In the genomic region with DNA sequence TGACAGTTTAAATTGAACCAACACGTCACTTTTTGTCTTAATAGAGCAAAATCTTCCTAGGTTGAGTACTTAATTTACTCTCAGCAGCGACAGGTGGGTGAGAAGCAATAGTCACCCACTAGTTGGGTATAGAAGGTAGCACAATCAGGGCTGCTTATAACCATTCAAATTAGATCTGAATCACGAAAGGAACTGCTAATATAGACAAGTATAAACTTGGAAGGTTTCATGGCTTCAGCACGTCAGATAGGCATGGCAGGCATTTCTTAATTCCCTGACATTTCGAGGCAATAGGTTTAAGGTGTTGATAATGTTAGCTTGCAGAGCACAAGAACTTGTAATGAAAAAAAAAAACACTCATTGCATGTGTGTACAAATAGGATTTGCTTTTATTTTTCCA, we compare ENCODE assay signal across 25 cellular contexts.
"Had no signal": no experiment of that assay in that cellular context is flagged by ENCODE, and none has a peak within 500 bp of the region (broad histone marks: within the 10 kb centered on the region; RNA-seq: fewer than 3 reads in every experiment).

No MANE protein-coding gene starts in this region.

- H3K9ac ChIP-seq: neural progenitor cell, parathyroid adenoma had no signal

- H3K79me2 ChIP-seq: parathyroid adenoma had no signal

- H3K27ac ChIP-seq: neural progenitor cell, ovary, parathyroid adenoma, psoas muscle, right lobe of liver, sigmoid colon, thoracic aorta, thyroid gland, tibial nerve, upper lobe of left lung, vagina had no signal

- H2AFZ ChIP-seq: neural progenitor cell, parathyroid adenoma had no signal

- H3K4me1 ChIP-seq: neural progenitor cell, parathyroid adenoma, psoas muscle, right lobe of liver, sigmoid colon, thyroid gland, tibial nerve, upper lobe of left lung, vagina had no signal

- H3K9me3 ChIP-seq: ovary, psoas muscle, right lobe of liver, sigmoid colon, thoracic aorta, thyroid gland, tibial nerve, upper lobe of left lung, vagina had no signal

- H3K36me3 ChIP-seq: neural progenitor cell, ovary, right lobe of liver, sigmoid colon, thoracic aorta, thyroid gland, tibial nerve, upper lobe of left lung, vagina had no signal

- H3K4me3 ChIP-seq: neural progenitor cell, ovary, psoas muscle, right lobe of liver, sigmoid colon, thoracic aorta, thyroid gland, tibial nerve, upper lobe of left lung, vagina had no signal

- H3K4me2 ChIP-seq: neural progenitor cell had no signal

- H3K27me3 ChIP-seq: neural progenitor cell, ovary, right lobe of liver, sigmoid colon, thyroid gland, tibial nerve, upper lobe of left lung, vagina had no signal

- ATAC-seq: natural killer cell; psoas muscle; right cardiac atrium; right lobe of liver; stimulated activated memory B cell treated with anti-CD40 and anti-IgM and Interleukin-4, amounts not matched to agents 10 μg/mL and 1 μg/mL and 100 μg/mL, for 72 hours; stimulated activated naive CD8-positive, alpha-beta T cell treated with anti-CD3 and anti-CD28 coated beads, Interleukin-15, amount 100 ng/mL, for 72 hours; stimulated activated naive CD8-positive, alpha-beta T cell treated with anti-CD3 and anti-CD28 coated beads, Interleukin-15, Interleukin-2, amounts not matched to agents 100 U/mL and 50 U/mL, for 24 hours had no signal

- DNase-seq: natural killer cell; occipital lobe; ovary; posterior cingulate gyrus; psoas muscle; right cardiac atrium; right lobe of liver; sigmoid colon; small intestine; stimulated activated CD4-positive, alpha-beta T cell treated with anti-CD3 and anti-CD28 coated beads, Interleukin-15, amount 100 ng/mL, for 24 hours; stimulated activated CD4-positive, alpha-beta T cell treated with anti-CD3 and anti-CD28 coated beads, Interleukin-4, amount 100 ng/mL, for 1 hour; stimulated activated CD4-positive, alpha-beta T cell treated with anti-CD3 and anti-CD28 coated beads, Interleukin-4, amount 100 ng/mL, for 4 hours; stimulated activated CD8-positive, alpha-beta memory T cell treated with anti-CD3 and anti-CD28 coated beads, Interleukin-4, amount 100 ng/mL, for 48 hours; stimulated activated naive CD4-positive, alpha-beta T cell; stimulated activated naive CD8-positive, alpha-beta T cell treated with anti-CD3 and anti-CD28 coated beads, Interleukin-15, amount 100 ng/mL, for 72 hours; stimulated activated naive CD8-positive, alpha-beta T cell treated with anti-CD3 and anti-CD28 coated beads, Interleukin-15, Interleukin-2, amounts not matched to agents 100 U/mL and 50 U/mL, for 24 hours; thyroid gland; trophoblast cell; upper lobe of left lung had no signal
